1 cellular context compared by ENCODE assay signal in genomic region chr15:52021128-52021671, GRCh38.
TF ChIP-seq lines count a peak whose summit lies in the region.

No MANE protein-coding gene starts in this region.

TF ChIP-seq in A549, 52 proteins besides CTCF, POLR2A, EP300 and RAD21 (continued from another document):
- TF ChIP-seq, protein P1, sequence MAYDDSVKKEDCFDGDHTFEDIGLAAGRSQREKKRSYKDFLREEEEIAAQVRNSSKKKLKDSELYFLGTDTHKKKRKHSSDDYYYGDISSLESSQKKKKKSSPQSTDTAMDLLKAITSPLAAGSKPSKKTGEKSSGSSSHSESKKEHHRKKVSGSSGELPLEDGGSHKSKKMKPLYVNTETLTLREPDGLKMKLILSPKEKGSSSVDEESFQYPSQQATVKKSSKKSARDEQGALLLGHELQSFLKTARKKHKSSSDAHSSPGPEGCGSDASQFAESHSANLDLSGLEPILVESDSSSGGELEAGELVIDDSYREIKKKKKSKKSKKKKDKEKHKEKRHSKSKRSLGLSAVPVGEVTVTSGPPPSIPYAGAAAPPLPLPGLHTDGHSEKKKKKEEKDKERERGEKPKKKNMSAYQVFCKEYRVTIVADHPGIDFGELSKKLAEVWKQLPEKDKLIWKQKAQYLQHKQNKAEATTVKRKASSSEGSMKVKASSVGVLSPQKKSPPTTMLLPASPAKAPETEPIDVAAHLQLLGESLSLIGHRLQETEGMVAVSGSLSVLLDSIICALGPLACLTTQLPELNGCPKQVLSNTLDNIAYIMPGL (CRISPR knock-in tag; IDR thresholded peaks at IDR 0.05; ENCODE audit: borderline replicate concordance): no peak
- TF ChIP-seq HEYL (CRISPR knock-in tag; IDR thresholded peaks at IDR 0.05): no peak
- TF ChIP-seq CEBPB (IDR thresholded peaks at IDR 0.05): peak; percentile 27 to 65; a peak in 2 of 4 replicates
- no peak for TF ChIP-seq RARB (CRISPR knock-in tag; IDR thresholded peaks at IDR 0.05)
- no peak for TF ChIP-seq MAZ (IDR thresholded peaks at IDR 0.05; ENCODE audit: borderline replicate concordance, low read depth, low read length)
- no peak for TF ChIP-seq ZC3H11A (IDR thresholded peaks at IDR 0.05)
- TF ChIP-seq, protein P2, sequence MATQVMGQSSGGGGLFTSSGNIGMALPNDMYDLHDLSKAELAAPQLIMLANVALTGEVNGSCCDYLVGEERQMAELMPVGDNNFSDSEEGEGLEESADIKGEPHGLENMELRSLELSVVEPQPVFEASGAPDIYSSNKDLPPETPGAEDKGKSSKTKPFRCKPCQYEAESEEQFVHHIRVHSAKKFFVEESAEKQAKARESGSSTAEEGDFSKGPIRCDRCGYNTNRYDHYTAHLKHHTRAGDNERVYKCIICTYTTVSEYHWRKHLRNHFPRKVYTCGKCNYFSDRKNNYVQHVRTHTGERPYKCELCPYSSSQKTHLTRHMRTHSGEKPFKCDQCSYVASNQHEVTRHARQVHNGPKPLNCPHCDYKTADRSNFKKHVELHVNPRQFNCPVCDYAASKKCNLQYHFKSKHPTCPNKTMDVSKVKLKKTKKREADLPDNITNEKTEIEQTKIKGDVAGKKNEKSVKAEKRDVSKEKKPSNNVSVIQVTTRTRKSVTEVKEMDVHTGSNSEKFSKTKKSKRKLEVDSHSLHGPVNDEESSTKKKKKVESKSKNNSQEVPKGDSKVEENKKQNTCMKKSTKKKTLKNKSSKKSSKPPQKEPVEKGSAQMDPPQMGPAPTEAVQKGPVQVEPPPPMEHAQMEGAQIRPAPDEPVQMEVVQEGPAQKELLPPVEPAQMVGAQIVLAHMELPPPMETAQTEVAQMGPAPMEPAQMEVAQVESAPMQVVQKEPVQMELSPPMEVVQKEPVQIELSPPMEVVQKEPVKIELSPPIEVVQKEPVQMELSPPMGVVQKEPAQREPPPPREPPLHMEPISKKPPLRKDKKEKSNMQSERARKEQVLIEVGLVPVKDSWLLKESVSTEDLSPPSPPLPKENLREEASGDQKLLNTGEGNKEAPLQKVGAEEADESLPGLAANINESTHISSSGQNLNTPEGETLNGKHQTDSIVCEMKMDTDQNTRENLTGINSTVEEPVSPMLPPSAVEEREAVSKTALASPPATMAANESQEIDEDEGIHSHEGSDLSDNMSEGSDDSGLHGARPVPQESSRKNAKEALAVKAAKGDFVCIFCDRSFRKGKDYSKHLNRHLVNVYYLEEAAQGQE (IDR thresholded peaks at IDR 0.05): no peak
- TF ChIP-seq ATOH8 (CRISPR knock-in tag; IDR thresholded peaks at IDR 0.05; ENCODE audit: low read depth): no peak
- peak; percentile 66; the same call in 1 of the 2 replicates for TF ChIP-seq JUNB (IDR thresholded peaks at IDR 0.05)
- 0 out of 5 replicates have a peak, but pooled peaks of 1 of the 2 experiments have one; percentile 17 for TF ChIP-seq JUN (IDR thresholded peaks at IDR 0.05)
TF ChIP-seq in A549: peak in this region for 6.
